Comparison of ENCODE assay signal across 37 cellular contexts in genomic region chr16:12287796-12288536, GRCh38.
"Had no signal": no experiment of that assay in that cellular context is flagged by ENCODE, and none has a peak within 500 bp of the region (broad histone marks: within the 10 kb centered on the region; RNA-seq: fewer than 3 reads in every experiment).

No MANE protein-coding gene starts in this region.

- ATAC-seq: activated CD8-positive, alpha-beta T cell treated with anti-CD3 and anti-CD28 coated beads for 36 hours; activated naive CD4-positive, alpha-beta T cell treated with anti-CD3 and anti-CD28 coated beads, Interleukin-2, amount 50 U/mL, for 72 hours; activated T-cell treated with anti-CD3 and anti-CD28 coated beads, Interleukin-2, amount 50 U/mL, for 4 hours; activated T-cell treated with anti-CD3 and anti-CD28 coated beads, Interleukin-2, amount 50 U/mL, for 72 hours; activated T-helper 17 cell treated with anti-CD3 and anti-CD28 coated beads, Interleukin-2, amount 50 U/mL, for 72 hours; body of pancreas had no signal

- H3K9me3 Mint-ChIP-seq: activated CD4-positive, alpha-beta T cell treated with anti-CD3 and anti-CD28 coated beads, Interleukin-2, amount 10 ng/mL, durations not matched to agents 24 days and 14 days; activated T-helper 1 cell treated with anti-CD3 and anti-CD28 coated beads, Interleukin-12 subunit alpha, Interleukin-12 subunit beta, Interleukin-2, Interleukin-4 antibody, amounts not matched to agents 30 ng/mL and 10 ng/mL and 1 ng/mL, durations not matched to agents 14 hours and 24 hours and 36 hours; T-helper 2 cell treated with Interferon-gamma antibody and Interleukin-4, amounts not matched to agents 5 μg/mL and 100 μg/mL, for 36 hours had no signal

- H3K4me1 ChIP-seq: adrenal gland, body of pancreas, breast epithelium had no signal

- H3K9me3 ChIP-seq: adrenal gland, body of pancreas, breast epithelium had no signal

- H3K27ac ChIP-seq: adrenal gland, body of pancreas, brain microvascular endothelial cell, VCaP had no signal

- H3K27me3 Mint-ChIP-seq: activated B cell treated with CpG ODN at 0.5 μM for 24 hours; activated CD4-positive, alpha-beta memory T cell treated with anti-CD3 and anti-CD28 coated beads for 36 hours; activated CD4-positive, alpha-beta T cell treated with anti-CD3 and anti-CD28 coated beads, Interleukin-2, amount 10 ng/mL, durations not matched to agents 24 days and 14 days; activated CD8-positive, alpha-beta T cell treated with anti-CD3 and anti-CD28 coated beads for 36 hours; activated naive CD8-positive, alpha-beta T cell treated with anti-CD3 and anti-CD28 coated beads for 36 hours; activated T-helper 17 cell treated with anti-CD3 and anti-CD28 coated beads, Interleukin-2, amount 50 U/mL, for 72 hours had no signal

- H3K27me3 ChIP-seq: adrenal gland, body of pancreas, brain microvascular endothelial cell, breast epithelium had no signal

- FAIRE-seq: astrocyte, TTC549 had no signal

- H3K27ac Mint-ChIP-seq: activated B cell treated with CpG ODN at 0.5 μM for 24 hours; activated CD4-positive, alpha-beta memory T cell treated with anti-CD3 and anti-CD28 coated beads for 36 hours; activated CD4-positive, alpha-beta T cell treated with anti-CD3 and anti-CD28 coated beads, Interleukin-2, amount 10 ng/mL, durations not matched to agents 24 days and 14 days; activated CD8-positive, alpha-beta T cell treated with anti-CD3 and anti-CD28 coated beads for 36 hours; activated naive CD4-positive, alpha-beta T cell treated with anti-CD3 and anti-CD28 coated beads for 36 hours; activated naive CD8-positive, alpha-beta T cell treated with anti-CD3 and anti-CD28 coated beads for 36 hours; activated T-cell treated with anti-CD3 and anti-CD28 coated beads, Interleukin-2, amount 50 U/mL, for 72 hours; activated T-helper 1 cell treated with anti-CD3 and anti-CD28 coated beads, Interleukin-12 subunit alpha, Interleukin-12 subunit beta, Interleukin-2, Interleukin-4 antibody, amounts not matched to agents 30 ng/mL and 10 ng/mL and 1 ng/mL, durations not matched to agents 14 hours and 24 hours and 36 hours; activated T-helper 17 cell treated with anti-CD3 and anti-CD28 coated beads, Interleukin-2, amount 50 U/mL, for 72 hours; T-helper 1 cell treated with Interleukin-12 subunit alpha and Interleukin-12 subunit beta and Interleukin-4 antibody, amounts not matched to agents 30 μg/mL and 1 μg/mL, for 36 hours; T-helper 2 cell treated with Interferon-gamma antibody and Interleukin-4, amounts not matched to agents 5 μg/mL and 100 μg/mL, for 36 hours had no signal

- H3K4me1 Mint-ChIP-seq: activated CD4-positive, alpha-beta T cell treated with anti-CD3 and anti-CD28 coated beads, Interleukin-2, amount 10 ng/mL, durations not matched to agents 24 days and 14 days; activated naive CD8-positive, alpha-beta T cell treated with anti-CD3 and anti-CD28 coated beads for 36 hours; activated T-helper 17 cell treated with anti-CD3 and anti-CD28 coated beads, Interleukin-2, amount 50 U/mL, for 72 hours had no signal

- H3K4me3 ChIP-seq: adrenal gland, body of pancreas, breast epithelium had no signal

- H3K4me3 Mint-ChIP-seq: activated B cell treated with CpG ODN at 0.5 μM for 24 hours; activated CD4-positive, alpha-beta memory T cell treated with anti-CD3 and anti-CD28 coated beads for 36 hours; activated CD4-positive, alpha-beta T cell treated with anti-CD3 and anti-CD28 coated beads, Interleukin-2, amount 10 ng/mL, durations not matched to agents 24 days and 14 days; activated CD8-positive, alpha-beta T cell treated with anti-CD3 and anti-CD28 coated beads for 36 hours; activated naive CD4-positive, alpha-beta T cell treated with anti-CD3 and anti-CD28 coated beads for 36 hours; activated naive CD8-positive, alpha-beta T cell treated with anti-CD3 and anti-CD28 coated beads for 36 hours; activated T-cell treated with anti-CD3 and anti-CD28 coated beads, Interleukin-2, amount 50 U/mL, for 4 hours; activated T-cell treated with anti-CD3 and anti-CD28 coated beads, Interleukin-2, amount 50 U/mL, for 72 hours; activated T-helper 1 cell treated with anti-CD3 and anti-CD28 coated beads, Interleukin-12 subunit alpha, Interleukin-12 subunit beta, Interleukin-2, Interleukin-4 antibody, amounts not matched to agents 30 ng/mL and 10 ng/mL and 1 ng/mL, durations not matched to agents 14 hours and 24 hours and 36 hours; activated T-helper 17 cell treated with anti-CD3 and anti-CD28 coated beads, Interleukin-2, amount 50 U/mL, for 72 hours; T-helper 1 cell treated with Interleukin-12 subunit alpha and Interleukin-12 subunit beta and Interleukin-4 antibody, amounts not matched to agents 30 μg/mL and 1 μg/mL, for 36 hours; T-helper 2 cell treated with Interferon-gamma antibody and Interleukin-4, amounts not matched to agents 5 μg/mL and 100 μg/mL, for 36 hours had no signal

- H3K36me3 ChIP-seq: adrenal gland, brain microvascular endothelial cell, breast epithelium had no signal

- DNase-seq: activated B cell treated with CpG ODN at 0.5 μM for 24 hours; activated CD4-positive, alpha-beta memory T cell treated with anti-CD3 and anti-CD28 coated beads for 36 hours; activated CD4-positive, alpha-beta T cell treated with anti-CD3 and anti-CD28 coated beads for 4 hours; activated CD4-positive, alpha-beta T cell treated with anti-CD3 and anti-CD28 coated beads, Interleukin-2, amount 10 ng/mL, durations not matched to agents 24 days and 14 days; activated CD4-positive, alpha-beta T cell treated with anti-CD3 and anti-CD28 coated beads, Interleukin-2, amount 50 U/mL, for 1 hour; activated CD4-positive, alpha-beta T cell treated with anti-CD3 and anti-CD28 coated beads, Interleukin-2, amount 50 U/mL, for 4 hours; activated CD4-positive, CD25-positive, alpha-beta regulatory T cell treated with anti-CD3 and anti-CD28 coated beads, Interleukin-2, amount 50 U/mL, for 72 hours; activated CD8-positive, alpha-beta memory T cell treated with anti-CD3 and anti-CD28 coated beads, Interleukin-2, amount 50 U/mL, for 4 hours; activated CD8-positive, alpha-beta T cell treated with anti-CD3 and anti-CD28 coated beads for 36 hours; activated effector memory CD4-positive, alpha-beta T cell treated with anti-CD3 and anti-CD28 coated beads, Interleukin-2, amount 50 U/mL, for 16 hours; activated gamma-delta T cell treated with Interleukin-2 at 50 U/mL for 16 hours; activated naive CD4-positive, alpha-beta T cell; activated naive CD4-positive, alpha-beta T cell treated with anti-CD3 and anti-CD28 coated beads for 36 hours; activated naive CD4-positive, alpha-beta T cell treated with anti-CD3 and anti-CD28 coated beads, Interleukin-2, amount 50 U/mL, for 16 hours; activated naive CD8-positive, alpha-beta T cell treated with anti-CD3 and anti-CD28 coated beads for 36 hours; activated T-cell treated with anti-CD3 and anti-CD28 coated beads for 4 hours; activated T-cell treated with anti-CD3 and anti-CD28 coated beads, Interleukin-2, amount 50 U/mL, for 1 hour; activated T-cell treated with anti-CD3 and anti-CD28 coated beads, Interleukin-2, amount 50 U/mL, for 4 hours; activated T-cell treated with anti-CD3 and anti-CD28 coated beads, Interleukin-2, amount 50 U/mL, for 72 hours; adrenal gland; amniotic stem cell; aorta; body of pancreas; brain microvascular endothelial cell; central memory CD4-positive, alpha-beta T cell; T-helper 1 cell; T-helper 2 cell; T-helper 9 cell had no signal
